Comparison of ENCODE assay signal across 18 cellular contexts in the genomic region with DNA sequence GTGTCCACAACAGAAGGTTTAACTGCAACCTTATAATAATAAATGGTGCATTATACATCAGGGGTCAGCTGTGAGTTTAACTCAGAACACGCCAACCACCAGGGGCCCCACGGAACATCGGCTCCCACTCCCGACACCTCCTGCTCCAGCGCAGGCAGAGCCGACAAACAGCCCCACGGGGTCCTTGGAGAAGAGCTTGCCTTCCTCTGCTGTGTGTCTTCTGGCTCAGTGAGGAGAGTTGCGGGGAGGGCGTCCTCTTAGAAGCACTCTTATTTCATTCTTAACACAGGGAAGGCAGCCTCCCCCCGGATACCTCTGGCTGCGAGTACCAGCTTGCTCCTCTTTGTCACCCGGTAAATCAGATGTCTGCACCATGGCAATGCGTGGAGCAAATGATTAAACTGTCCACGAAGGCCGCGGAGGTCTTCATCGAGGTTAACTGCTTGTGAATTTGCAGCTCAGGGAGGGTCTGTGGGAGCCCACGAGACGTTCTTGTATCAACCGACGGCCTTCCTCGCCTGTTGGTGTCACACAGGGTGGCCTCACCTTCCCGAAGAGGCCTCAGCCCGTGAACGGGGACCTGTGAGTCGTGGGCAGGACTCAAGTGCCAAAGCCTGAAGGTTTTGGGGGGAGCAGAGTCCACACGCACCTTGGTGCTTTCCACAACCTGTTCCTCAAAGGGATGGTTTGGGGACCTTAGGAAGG.
"Had no signal": no experiment of that assay in that cellular context is flagged by ENCODE, and none has a peak within 500 bp of the region (broad histone marks: within the 10 kb centered on the region; RNA-seq: fewer than 3 reads in every experiment).

No MANE protein-coding gene starts in this region.

- DNase-seq: activated B cell treated with CpG ODN at 0.5 μM for 24 hours; activated CD4-positive, alpha-beta T cell treated with anti-CD3 and anti-CD28 coated beads for 36 hours; activated CD4-positive, alpha-beta T cell treated with anti-CD3 and anti-CD28 coated beads, Interleukin-2, amount 50 U/mL, for 48 hours; activated naive CD4-positive, alpha-beta T cell; activated T-cell treated with anti-CD3 and anti-CD28 coated beads, Interleukin-2, amount 50 U/mL, for 4 hours; brain microvascular endothelial cell; caudate nucleus; effector memory CD8-positive, alpha-beta T cell; foreskin melanocyte; glutamatergic neuron; mesendoderm; naive B cell; occipital lobe; retina; stimulated activated CD4-positive, alpha-beta T cell treated with anti-CD3 and anti-CD28 coated beads, Interleukin-1b, Interleukin-23, amount 100 ng/mL, for 48 hours; SW 1271; T-helper 17 cell had no signal

- ATAC-seq: activated CD4-positive, alpha-beta T cell treated with anti-CD3 and anti-CD28 coated beads for 36 hours; activated T-cell treated with anti-CD3 and anti-CD28 coated beads, Interleukin-2, amount 50 U/mL, for 4 hours; effector memory CD8-positive, alpha-beta T cell; esophagus mucosa; T-helper 17 cell had no signal
